30 cellular contexts compared by ENCODE assay signal in genomic region chr5:132076202-132076830, GRCh38. TPM values are rescaled to one million over a fixed set of nuclear protein-coding genes. Genes with fewer than 3 reads are reported as not detected.
DNase-seq lines count a peak whose midpoint lies in the region; ATAC-seq and TF ChIP-seq lines count a peak whose summit lies in the region.
"Had no signal": no experiment of that assay in that cellular context is flagged by ENCODE, and none has a peak within 500 bp of the region (broad histone marks: within the 10 kb centered on the region; RNA-seq: fewer than 3 reads in every experiment).

No MANE protein-coding gene starts in this region.

- no peaks in the 10 kb centered on the region for H3K36me3 Mint-ChIP-seq in natural killer cell
- H3K36me3 Mint-ChIP-seq in natural killer cell treated with Interleukin-12 subunit alpha and Interleukin-12 subunit beta and Interleukin-15 and Interleukin-18, amount 100 ng/mL, for 72 hours, result no peaks in the 10 kb centered on the region
- no peaks in the 10 kb centered on the region for H3K36me3 Mint-ChIP-seq in activated T-cell treated with anti-CD3 and anti-CD28 coated beads, Interleukin-2, amount 50 U/mL, for 72 hours (ENCODE audit: insufficient read depth in 2 of 2)
- peaks cover 26% of the 10 kb centered on the region for H3K36me3 Mint-ChIP-seq in stimulated activated naive CD8-positive, alpha-beta T cell treated with anti-CD3 and anti-CD28 coated beads, Interleukin-15, Interleukin-2, amounts not matched to agents 100 ng/mL and 50 ng/mL, for 24 hours (ENCODE audit: low read depth)
- H3K36me3 Mint-ChIP-seq: activated naive CD4-positive, alpha-beta T cell treated with anti-CD3 and anti-CD28 coated beads, Interleukin-2, amount 10 ng/mL, durations not matched to agents 7 days and 5 days; WTC11 had no signal

- H3K27ac Mint-ChIP-seq in natural killer cell, result peak overlapping the region; percentile 48 to 63
- H3K27ac Mint-ChIP-seq in natural killer cell treated with Interleukin-12 subunit alpha and Interleukin-12 subunit beta and Interleukin-15 and Interleukin-18, amount 100 ng/mL, for 72 hours, result peak overlapping the region in 1 of 2 donors; percentile 71
- H3K27ac Mint-ChIP-seq in activated T-cell treated with anti-CD3 and anti-CD28 coated beads, Interleukin-2, amount 50 U/mL, for 72 hours, result peak overlapping the region; percentile 34
- peak overlapping the region; percentile 81 for H3K27ac Mint-ChIP-seq in stimulated activated naive CD8-positive, alpha-beta T cell treated with anti-CD3 and anti-CD28 coated beads, Interleukin-15, Interleukin-2, amounts not matched to agents 100 ng/mL and 50 ng/mL, for 24 hours
- H3K27ac Mint-ChIP-seq: GM23338, WTC11 had no signal

- H3K27me3 Mint-ChIP-seq in natural killer cell (ENCODE audit: low read depth in 2 of 2), result no peaks in the 10 kb centered on the region
- no peaks in the 10 kb centered on the region for H3K27me3 Mint-ChIP-seq in natural killer cell treated with Interleukin-12 subunit alpha and Interleukin-12 subunit beta and Interleukin-15 and Interleukin-18, amount 100 ng/mL, for 72 hours
- no peaks in the 10 kb centered on the region for H3K27me3 Mint-ChIP-seq in activated T-cell treated with anti-CD3 and anti-CD28 coated beads, Interleukin-2, amount 50 U/mL, for 72 hours (ENCODE audit: low read depth)
- H3K27me3 Mint-ChIP-seq in stimulated activated naive CD8-positive, alpha-beta T cell treated with anti-CD3 and anti-CD28 coated beads, Interleukin-15, Interleukin-2, amounts not matched to agents 100 ng/mL and 50 ng/mL, for 24 hours, result no peaks in the 10 kb centered on the region
- H3K27me3 Mint-ChIP-seq: IgD-negative memory B cell had no signal

- DNase-seq in natural killer cell, result no peak
- DNase-seq in natural killer cell treated with Interleukin-12 subunit alpha and Interleukin-12 subunit beta and Interleukin-15 and Interleukin-18, amount 100 ng/mL, for 72 hours (ENCODE audit: low spot score), result no peak
- no peak for DNase-seq in activated T-cell treated with anti-CD3 and anti-CD28 coated beads, Interleukin-2, amount 50 U/mL, for 72 hours
- DNase-seq in kidney tubule cell (ENCODE audit: low spot score), result peak; percentile 17
- no peak for DNase-seq in NCI-H69 (lab: John Stamatoyannopoulos, UW)
- DNase-seq in SIG-M5 treated with dmso at 0.1 percent for 504 hours (lab: John Stamatoyannopoulos, UW; ENCODE audit: unreplicated experiment), result no peak
- DNase-seq: activated naive CD4-positive, alpha-beta T cell treated with anti-CD3 and anti-CD28 coated beads, Interleukin-2, amount 10 ng/mL, durations not matched to agents 7 days and 5 days; amygdala; brain microvascular endothelial cell; cerebellar nuclear complex; DMS 273 treated with DMSO at 0.1 percent for 48 hours; hippocampal formation; left colon; mesendoderm; NCI-H1048; NCI-H1694; NCI-H446 treated with DMSO at 0.1 percent for 48 hours; RPMI8226; stimulated activated CD4-positive, alpha-beta T cell treated with anti-CD3 and anti-CD28 coated beads, Interleukin-1b, Interleukin-23, amount 100 ng/mL, for 48 hours; trophoblast cell had no signal

- no peak for TF ChIP-seq CTCF in natural killer cell (IDR thresholded peaks at IDR 0.05)

- H3K4me3 Mint-ChIP-seq in natural killer cell, result no peak overlapping the region
- no peak overlapping the region for H3K4me3 Mint-ChIP-seq in natural killer cell treated with Interleukin-12 subunit alpha and Interleukin-12 subunit beta and Interleukin-15 and Interleukin-18, amount 100 ng/mL, for 72 hours
- H3K4me3 Mint-ChIP-seq in activated T-cell treated with anti-CD3 and anti-CD28 coated beads, Interleukin-2, amount 50 U/mL, for 72 hours, result peak overlapping the region in 1 of 2 donors; percentile 40
- peak overlapping the region; percentile 82 for H3K4me3 Mint-ChIP-seq in stimulated activated naive CD8-positive, alpha-beta T cell treated with anti-CD3 and anti-CD28 coated beads, Interleukin-15, Interleukin-2, amounts not matched to agents 100 ng/mL and 50 ng/mL, for 24 hours
- H3K4me3 Mint-ChIP-seq: activated naive CD4-positive, alpha-beta T cell treated with anti-CD3 and anti-CD28 coated beads, Interleukin-2, amount 10 ng/mL, durations not matched to agents 7 days and 5 days; GM23338; IgD-negative memory B cell; WTC11 had no signal

- H3K4me1 Mint-ChIP-seq in natural killer cell, result peaks cover 20 to 45% of the 10 kb centered on the region in 2 donors
- H3K4me1 Mint-ChIP-seq in natural killer cell treated with Interleukin-12 subunit alpha and Interleukin-12 subunit beta and Interleukin-15 and Interleukin-18, amount 100 ng/mL, for 72 hours (ENCODE audit: low read depth in 2 of 2), result peaks cover 6 to 43% of the 10 kb centered on the region in 2 donors
- H3K4me1 Mint-ChIP-seq in activated T-cell treated with anti-CD3 and anti-CD28 coated beads, Interleukin-2, amount 50 U/mL, for 72 hours (ENCODE audit: low read depth), result peaks cover 93% of the 10 kb centered on the region
- peaks cover 77% of the 10 kb centered on the region for H3K4me1 Mint-ChIP-seq in stimulated activated naive CD8-positive, alpha-beta T cell treated with anti-CD3 and anti-CD28 coated beads, Interleukin-15, Interleukin-2, amounts not matched to agents 100 ng/mL and 50 ng/mL, for 24 hours (ENCODE audit: low read depth)
- H3K4me1 Mint-ChIP-seq: GM23338, WTC11 had no signal

- ATAC-seq in natural killer cell, result peak in 1 of 3 donors; percentile 55
- no peak for ATAC-seq in natural killer cell treated with Interleukin-12 subunit alpha and Interleukin-12 subunit beta and Interleukin-15 and Interleukin-18, amount 100 ng/mL, for 72 hours
- peak; percentile 18 to 21 for ATAC-seq in activated T-cell treated with anti-CD3 and anti-CD28 coated beads, Interleukin-2, amount 50 U/mL, for 72 hours (replicated peaks in 1 of 2)
- ATAC-seq in HG02623 (IDR thresholded peaks at IDR 0.05; ENCODE audit: unreplicated experiment), result no peak
- ATAC-seq: GM23338, left colon, WTC11 had no signal

- H3K9me3 Mint-ChIP-seq in natural killer cell, result no peaks in the 10 kb centered on the region
- H3K9me3 Mint-ChIP-seq in natural killer cell treated with Interleukin-12 subunit alpha and Interleukin-12 subunit beta and Interleukin-15 and Interleukin-18, amount 100 ng/mL, for 72 hours, result no peaks in the 10 kb centered on the region
- H3K9me3 Mint-ChIP-seq in activated T-cell treated with anti-CD3 and anti-CD28 coated beads, Interleukin-2, amount 50 U/mL, for 72 hours, result no peaks in the 10 kb centered on the region
- no peaks in the 10 kb centered on the region for H3K9me3 Mint-ChIP-seq in stimulated activated naive CD8-positive, alpha-beta T cell treated with anti-CD3 and anti-CD28 coated beads, Interleukin-15, Interleukin-2, amounts not matched to agents 100 ng/mL and 50 ng/mL, for 24 hours
- H3K9me3 Mint-ChIP-seq: activated naive CD4-positive, alpha-beta T cell treated with anti-CD3 and anti-CD28 coated beads, Interleukin-2, amount 10 ng/mL, durations not matched to agents 7 days and 5 days; IgD-negative memory B cell; WTC11 had no signal

- intact Hi-C loops in natural killer cell (cut with micrococcal nuclease), result no loop called here

RNA-seq across cellular contexts. Expression of gene CSF2, which starts 2.7 kb away (rescaled TPM):
- 1 to 10 TPM in 1 of 3 donors, under 1 TPM in 2; 0.65 to 1.2 (median 0.82) TPM for total RNA-seq in natural killer cell
- total RNA-seq in natural killer cell treated with Interleukin-12 subunit alpha and Interleukin-12 subunit beta and Interleukin-15 and Interleukin-18, amount 100 ng/mL, for 72 hours, result 100 to 1,000 TPM in 1 of 2 donors, 10 to 100 TPM in 1; 41.4 to 125 TPM
- total RNA-seq in activated T-cell treated with anti-CD3 and anti-CD28 coated beads, Interleukin-2, amount 50 U/mL, for 72 hours, result 10 to 100 TPM; 31.1 to 50.7 TPM
- total RNA-seq: GM23338, left colon, OCI-LY7, right atrium auricular region, smooth muscle cell, subcutaneous adipose tissue, WTC11 had no signal

RNA-seq across cellular contexts. Expression of gene IL3, which starts 15.9 kb away (rescaled TPM):
- total RNA-seq in natural killer cell, result not detected
- total RNA-seq in natural killer cell treated with Interleukin-12 subunit alpha and Interleukin-12 subunit beta and Interleukin-15 and Interleukin-18, amount 100 ng/mL, for 72 hours, result under 1 TPM in 1 of 2 donors, not detected in 1; 0.36 TPM
- 1 to 10 TPM; 6.2 to 8.9 TPM for total RNA-seq in activated T-cell treated with anti-CD3 and anti-CD28 coated beads, Interleukin-2, amount 50 U/mL, for 72 hours
- total RNA-seq: GM23338, left colon, OCI-LY7, right atrium auricular region, SJSA1, smooth muscle cell, subcutaneous adipose tissue, WTC11 had no signal

Comparison
In these comparisons a context has a peak if more than half of its experiments do, and no peak if none do; other contexts are left out.
1. RNA of gene CSF2, which starts 2.7 kb away (total RNA-seq): 41.4 to 125 TPM in natural killer cell treated with Interleukin-12 subunit alpha and Interleukin-12 subunit beta and Interleukin-15 and Interleukin-18, amount 100 ng/mL, for 72 hours and 31.1 to 50.7 TPM in activated T-cell treated with anti-CD3 and anti-CD28 coated beads, Interleukin-2, amount 50 U/mL, for 72 hours; 0.65 to 1.2 TPM in natural killer cell; every median in the first group is over 10 times any median in the second.
2. ATAC-seq: peak in activated T-cell treated with anti-CD3 and anti-CD28 coated beads, Interleukin-2, amount 50 U/mL, for 72 hours (2 of 2); none in natural killer cell treated with Interleukin-12 subunit alpha and Interleukin-12 subunit beta and Interleukin-15 and Interleukin-18, amount 100 ng/mL, for 72 hours (0 of 2) and HG02623 (single experiment).
3. RNA of gene IL3, which starts 15.9 kb away (total RNA-seq): 6.2 to 8.9 TPM in activated T-cell treated with anti-CD3 and anti-CD28 coated beads, Interleukin-2, amount 50 U/mL, for 72 hours; 0.36 TPM in natural killer cell treated with Interleukin-12 subunit alpha and Interleukin-12 subunit beta and Interleukin-15 and Interleukin-18, amount 100 ng/mL, for 72 hours and not detected in natural killer cell; every median in the first group is over 4 times any median in the second.